13 cellular contexts compared by ENCODE assay signal in the genomic region with DNA sequence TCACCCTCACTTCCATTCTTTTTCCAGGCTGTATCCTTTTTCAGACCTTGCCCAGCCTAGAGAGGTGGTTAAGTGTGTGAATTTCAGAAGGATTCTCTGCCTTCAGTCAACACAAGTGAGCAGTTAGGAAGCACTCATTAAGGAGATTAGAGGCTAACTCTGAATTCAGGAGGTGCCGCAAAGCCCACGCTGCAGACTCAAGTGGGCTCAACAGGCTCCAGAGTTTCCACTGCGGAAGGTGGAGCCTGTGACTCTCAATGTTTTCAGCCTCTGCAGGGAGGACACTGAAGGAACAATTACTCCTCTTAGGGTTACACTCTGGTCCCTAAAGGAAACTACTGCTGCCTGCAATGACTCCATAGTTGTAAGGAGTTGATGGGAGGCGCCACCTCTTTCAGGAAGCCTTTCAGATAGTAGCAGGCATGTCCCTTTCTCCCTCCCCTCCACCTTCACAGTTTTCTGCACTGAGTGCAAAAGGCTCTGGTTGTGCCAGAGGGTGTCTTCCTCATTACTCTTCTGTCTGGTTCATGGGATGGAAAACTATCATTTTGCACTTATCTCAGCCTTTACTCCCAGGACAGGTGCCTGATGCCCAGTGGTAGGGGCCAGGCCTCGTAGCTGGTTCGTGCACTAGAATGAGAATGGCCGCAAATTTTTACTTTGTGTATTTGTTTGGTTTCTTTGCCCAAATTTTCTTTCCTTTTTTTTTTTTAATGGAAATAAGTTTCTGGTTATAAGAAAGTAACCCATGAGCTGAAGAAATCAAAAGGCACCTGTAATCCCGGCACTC. TPM values are rescaled to one million over a fixed set of nuclear protein-coding genes. Genes with fewer than 3 reads are reported as not detected.
A peak's percentile ranks its signal among the peaks of the same experiment; 100 is the strongest.
DNase-seq lines count a peak whose midpoint lies in the region; ATAC-seq and TF ChIP-seq lines count a peak whose summit lies in the region.
"Had no signal": no experiment of that assay in that cellular context is flagged by ENCODE, and none has a peak within 500 bp of the region (broad histone marks: within the 10 kb centered on the region; RNA-seq: fewer than 3 reads in every experiment).

No MANE protein-coding gene starts in this region.

- H3K4me2 ChIP-seq in SK-N-SH, result no peak overlapping the region

- TF ChIP-seq RAD21 in SK-N-SH (IDR thresholded peaks at IDR 0.05; ENCODE audit: low read length), result no peak

- H3K27ac ChIP-seq in caudate nucleus (ENCODE audit: low read depth, low read length) (peak overlapping the region; percentile 85), muscle layer of duodenum (ENCODE audit: low read length) (peak overlapping the region; percentile 79), thyroid gland (peak overlapping the region; percentile 98 to 99 (median 99)), SK-N-SH (ENCODE audit: low read depth in 2 of 2, low read length in 1 of 2) (no peak overlapping the region)

- no peaks in the 10 kb centered on the region for H3F3A ChIP-seq in SK-N-SH (replicated peaks; ENCODE audit: insufficient read depth)

- ATAC-seq in activated CD4-positive, alpha-beta T cell treated with anti-CD3 and anti-CD28 coated beads for 36 hours, result no peak
- no peak for ATAC-seq in HG03095 (IDR thresholded peaks at IDR 0.05; ENCODE audit: unreplicated experiment)

- POLR2A ChIA-PET in activated CD4-positive, alpha-beta T cell treated with anti-CD3 and anti-CD28 coated beads for 36 hours (lab: Charles Lee), result no interaction called here
- POLR2A ChIA-PET in activated CD4-positive, alpha-beta T cell treated with anti-CD3 and anti-CD28 coated beads, Interleukin-2, amount 10 ng/mL, durations not matched to agents 7 days and 5 days (lab: Charles Lee), result no interaction called here
- POLR2A ChIA-PET in SK-N-SH (lab: Yijun Ruan, JAX), result no interaction called here

- no peak overlapping the region for H3K9ac ChIP-seq in SK-N-SH

- peak overlapping the region; percentile 51 for H3K27ac Mint-ChIP-seq in activated CD4-positive, alpha-beta T cell treated with anti-CD3 and anti-CD28 coated beads for 36 hours
- no peak overlapping the region for H3K27ac Mint-ChIP-seq in activated CD4-positive, alpha-beta T cell treated with anti-CD3 and anti-CD28 coated beads, Interleukin-2, amount 10 ng/mL, durations not matched to agents 7 days and 5 days

- no peaks in the 10 kb centered on the region for H3K27me3 Mint-ChIP-seq in activated CD4-positive, alpha-beta T cell treated with anti-CD3 and anti-CD28 coated beads for 36 hours
- H3K27me3 Mint-ChIP-seq in activated CD4-positive, alpha-beta T cell treated with anti-CD3 and anti-CD28 coated beads, Interleukin-2, amount 10 ng/mL, durations not matched to agents 7 days and 5 days, result no peaks in the 10 kb centered on the region

- TF ChIP-seq CTCF in thyroid gland (IDR thresholded peaks at IDR 0.05) (no peak), SK-N-SH (IDR thresholded peaks at IDR 0.05) (no peak)

- H3K9me3 Mint-ChIP-seq in activated CD4-positive, alpha-beta T cell treated with anti-CD3 and anti-CD28 coated beads for 36 hours (ENCODE audit: low read depth), result no peaks in the 10 kb centered on the region
- H3K9me3 Mint-ChIP-seq in activated CD4-positive, alpha-beta T cell treated with anti-CD3 and anti-CD28 coated beads, Interleukin-2, amount 10 ng/mL, durations not matched to agents 7 days and 5 days, result no peaks in the 10 kb centered on the region

- H3K36me3 ChIP-seq in muscle layer of duodenum (ENCODE audit: control insufficient read depth in 1 of 2, insufficient read depth in 2 of 2, low read length in 2 of 2), result peaks cover 0 to 8% of the 10 kb centered on the region in 2 donors
- no peaks in the 10 kb centered on the region for H3K36me3 ChIP-seq in thyroid gland
- no peaks in the 10 kb centered on the region for H3K36me3 ChIP-seq in SK-N-SH (replicated peaks in 1 of 2; ENCODE audit: control insufficient read depth in 1 of 2, insufficient read depth in 2 of 2, low read length in 1 of 2)

- TF ChIP-seq EP300 in SK-N-SH (IDR thresholded peaks at IDR 0.05; ENCODE audit: borderline replicate concordance in 1 of 2, low read depth in 1 of 2, low read length in 1 of 2), result no peak

- WGBS in thyroid gland, 2 donors, result 78 to 80% methylated on average over 8 of the region's 8 CpGs
- 86% methylated on average over 8 of the region's 8 CpGs for WGBS in SK-N-SH (ENCODE audit: low lambda C conversion rate)

- H3K27me3 ChIP-seq in muscle layer of duodenum (ENCODE audit: low read depth, low read length), result no peaks in the 10 kb centered on the region
- no peaks in the 10 kb centered on the region for H3K27me3 ChIP-seq in thyroid gland
- H3K27me3 ChIP-seq in SK-N-SH (ENCODE audit: insufficient read depth), result no peaks in the 10 kb centered on the region
- H3K27me3 ChIP-seq: body of pancreas had no signal

- H3K4me1 Mint-ChIP-seq in activated CD4-positive, alpha-beta T cell treated with anti-CD3 and anti-CD28 coated beads for 36 hours, result peaks cover 18% of the 10 kb centered on the region
- no peaks in the 10 kb centered on the region for H3K4me1 Mint-ChIP-seq in activated CD4-positive, alpha-beta T cell treated with anti-CD3 and anti-CD28 coated beads, Interleukin-2, amount 10 ng/mL, durations not matched to agents 7 days and 5 days

- no peaks in the 10 kb centered on the region for H3K79me2 ChIP-seq in SK-N-SH (ENCODE audit: insufficient read depth)

- CTCF ChIA-PET in activated CD4-positive, alpha-beta T cell treated with anti-CD3 and anti-CD28 coated beads for 36 hours (lab: Charles Lee), result interaction anchor here (1.7 kb wide), 1 partner anchor 24 kb away, joined by 6 read pairs; no protein-coding TSS in a partner anchor
- CTCF ChIA-PET in activated CD4-positive, alpha-beta T cell treated with anti-CD3 and anti-CD28 coated beads, Interleukin-2, amount 10 ng/mL, durations not matched to agents 7 days and 5 days (lab: Charles Lee), result no interaction called here
- CTCF ChIA-PET in SK-N-SH (lab: Yijun Ruan, JAX), result interaction anchor here (0.8 to 3.4 kb wide), 19 partner anchors 9 to 207 kb away, joined by 3 to 25 read pairs (median 4); partner anchors contain the start of gene SELENON

- H3K4me1 ChIP-seq in muscle layer of duodenum (ENCODE audit: control insufficient read depth in 1 of 2, insufficient read depth in 2 of 2, low read length in 2 of 2) (peaks cover 16 to 30% of the 10 kb centered on the region in 2 donors), thyroid gland (peaks cover 68 to 76% of the 10 kb centered on the region in 2 donors), SK-N-SH (ENCODE audit: control insufficient read depth in 1 of 2, insufficient read depth in 2 of 2, low read depth in 1 of 2, low read length in 1 of 2) (peaks cover 0 to 37% of the 10 kb centered on the region in 2 experiments; a peak in 1 of 4 replicates)

- no peak for DNase-seq in activated CD4-positive, alpha-beta T cell treated with anti-CD3 and anti-CD28 coated beads for 36 hours
- no peak for DNase-seq in activated CD4-positive, alpha-beta T cell treated with anti-CD3 and anti-CD28 coated beads, Interleukin-2, amount 10 ng/mL, durations not matched to agents 7 days and 5 days
- DNase-seq in caudate nucleus (lab: John Stamatoyannopoulos, UW) (no peak), thyroid gland (peak; percentile 41 to 61), iPS-NIHi11 (ENCODE audit: low spot score) (no peak), SK-N-SH (no peak)
- DNase-seq: DND-41, NCI-H1436 had no signal

- H3K4me3 ChIP-seq in muscle layer of duodenum (ENCODE audit: low read depth in 1 of 2, low read length in 2 of 2), result no peak overlapping the region
- no peak overlapping the region for H3K4me3 ChIP-seq in thyroid gland (replicated peaks in 1 of 3)
- H3K4me3 ChIP-seq in SK-N-SH (ENCODE audit: low read depth in 2 of 2, low read length in 1 of 2), result no peak overlapping the region
- H3K4me3 ChIP-seq: body of pancreas, GM12878, mucosa of descending colon had no signal

- H2AFZ ChIP-seq in SK-N-SH (ENCODE audit: low read depth), result no peak overlapping the region

- no peaks in the 10 kb centered on the region for H3K9me2 ChIP-seq in SK-N-SH

- TF ChIP-seq POLR2A in thyroid gland (IDR thresholded peaks at IDR 0.05), result no peak

- no peak overlapping the region for H3K4me3 Mint-ChIP-seq in activated CD4-positive, alpha-beta T cell treated with anti-CD3 and anti-CD28 coated beads for 36 hours
- H3K4me3 Mint-ChIP-seq in activated CD4-positive, alpha-beta T cell treated with anti-CD3 and anti-CD28 coated beads, Interleukin-2, amount 10 ng/mL, durations not matched to agents 7 days and 5 days, result no peak overlapping the region

- H3K9me3 ChIP-seq in muscle layer of duodenum (ENCODE audit: control insufficient read depth in 1 of 2, low read length in 2 of 2) (no peaks in the 10 kb centered on the region), thyroid gland (no peaks in the 10 kb centered on the region), SK-N-SH (no peaks in the 10 kb centered on the region)
- H3K9me3 ChIP-seq: body of pancreas, mucosa of descending colon had no signal

- H3K36me3 Mint-ChIP-seq in activated CD4-positive, alpha-beta T cell treated with anti-CD3 and anti-CD28 coated beads for 36 hours (ENCODE audit: low read depth), result no peaks in the 10 kb centered on the region
- H3K36me3 Mint-ChIP-seq in activated CD4-positive, alpha-beta T cell treated with anti-CD3 and anti-CD28 coated beads, Interleukin-2, amount 10 ng/mL, durations not matched to agents 7 days and 5 days (ENCODE audit: low read depth), result peaks cover 4% of the 10 kb centered on the region

- intact Hi-C loops in activated CD4-positive, alpha-beta T cell treated with anti-CD3 and anti-CD28 coated beads for 36 hours (cut with DNase I, micrococcal nuclease), result no loop called here
- intact Hi-C loops in thyroid gland (cut with DNase I), result loop anchor here (5.0 kb wide), 3 partner anchors 48 to 128 kb away; partner anchors contain the start of gene MAN1C1

- no peaks in the 10 kb centered on the region for H4K20me1 ChIP-seq in SK-N-SH (ENCODE audit: insufficient read depth)

TF ChIP-seq in SK-N-SH, 30 proteins besides CTCF, POLR2A, EP300 and RAD21:
- TF ChIP-seq JUND (IDR thresholded peaks at IDR 0.05), result no peak
- TF ChIP-seq, protein P1, sequence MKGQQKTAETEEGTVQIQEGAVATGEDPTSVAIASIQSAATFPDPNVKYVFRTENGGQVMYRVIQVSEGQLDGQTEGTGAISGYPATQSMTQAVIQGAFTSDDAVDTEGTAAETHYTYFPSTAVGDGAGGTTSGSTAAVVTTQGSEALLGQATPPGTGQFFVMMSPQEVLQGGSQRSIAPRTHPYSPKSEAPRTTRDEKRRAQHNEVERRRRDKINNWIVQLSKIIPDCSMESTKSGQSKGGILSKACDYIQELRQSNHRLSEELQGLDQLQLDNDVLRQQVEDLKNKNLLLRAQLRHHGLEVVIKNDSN (IDR thresholded peaks at IDR 0.05; ENCODE audit: borderline replicate concordance, low read depth), result no peak
- no peak for TF ChIP-seq FOSL2 (IDR thresholded peaks at IDR 0.05; ENCODE audit: borderline replicate concordance, low read depth)

RNA-seq across cellular contexts. Expression of gene SELENON, which starts 55.2 kb away (rescaled TPM):
- 10 to 100 TPM; 31.5 to 33.5 TPM for total RNA-seq in activated CD4-positive, alpha-beta T cell treated with anti-CD3 and anti-CD28 coated beads for 36 hours
- 10 to 100 TPM; 13.7 to 14.4 TPM for total RNA-seq in activated CD4-positive, alpha-beta T cell treated with anti-CD3 and anti-CD28 coated beads, Interleukin-2, amount 10 ng/mL, durations not matched to agents 7 days and 5 days
- 10 to 100 TPM; 31.2 to 58.2 (median 55.2) TPM for total RNA-seq in thyroid gland
- 32.7 and 56.2 TPM in 2 replicates for polyA plus RNA-seq in SK-N-SH (2012; rRNA removed)
- 42.6 and 69.9 TPM in 2 replicates for polyA plus RNA-seq in SK-N-SH (2012; cell fraction: cytosol; rRNA removed)
- 38.4 and 59.7 TPM in 2 replicates for polyA plus RNA-seq in SK-N-SH (2012; cell fraction: nucleus; rRNA removed)

Comparison
In these comparisons a context has a peak if more than half of its experiments do, and no peak if none do; other contexts are left out.
1. DNase-seq: peak in thyroid gland (2 of 2); none in activated CD4-positive, alpha-beta T cell treated with anti-CD3 and anti-CD28 coated beads for 36 hours (single experiment), activated CD4-positive, alpha-beta T cell treated with anti-CD3 and anti-CD28 coated beads, Interleukin-2, amount 10 ng/mL, durations not matched to agents 7 days and 5 days (single experiment), caudate nucleus (0 of 61), iPS-NIHi11 (single experiment) and SK-N-SH (single experiment).
2. H3K27ac ChIP-seq: peak in caudate nucleus (single experiment), muscle layer of duodenum (single experiment) and thyroid gland (3 of 3); none in SK-N-SH (0 of 2).